ENCODE assay signal across 9 cellular contexts in the genomic region with DNA sequence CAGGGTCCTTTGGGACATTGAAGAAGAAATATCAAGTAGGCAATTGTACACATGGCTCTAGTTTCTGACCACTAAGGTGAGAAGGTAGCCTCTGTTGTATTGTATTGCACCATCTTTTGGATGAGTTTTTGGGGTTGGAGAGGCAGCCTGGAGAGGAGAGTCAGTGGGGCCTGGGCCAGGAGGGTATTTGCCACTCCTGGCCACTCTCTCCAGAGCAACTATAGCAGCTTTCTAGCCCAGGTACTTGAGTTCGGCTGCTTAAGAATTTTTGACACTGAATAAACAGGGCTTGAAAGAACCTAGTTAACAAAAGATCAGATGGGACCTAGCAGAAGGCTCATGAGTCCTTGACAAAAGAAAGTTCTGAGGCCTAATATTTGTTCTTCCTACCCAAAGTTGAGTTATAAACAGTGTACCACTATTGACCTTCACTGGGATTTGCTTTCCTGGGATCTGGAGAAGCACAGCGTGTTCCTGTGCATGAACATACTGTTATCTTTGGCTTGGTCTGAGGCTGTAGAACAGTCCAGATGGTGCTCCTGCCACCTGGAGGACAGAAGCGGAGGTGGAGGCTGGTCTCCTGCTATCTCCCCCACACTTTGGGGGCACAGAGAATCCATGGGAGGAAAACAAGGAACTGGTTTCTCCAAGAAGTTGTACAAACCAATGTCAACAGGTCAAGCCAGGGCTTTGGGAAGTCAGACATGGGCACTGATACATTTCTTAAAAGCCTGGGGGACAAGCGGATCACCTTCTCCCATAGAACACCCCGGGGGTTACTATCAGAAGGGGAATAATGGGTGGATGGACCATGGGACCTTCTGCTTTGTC.
DNase-seq lines count a peak whose midpoint lies in the region; ATAC-seq and TF ChIP-seq lines count a peak whose summit lies in the region.
"Had no signal": no experiment of that assay in that cellular context is flagged by ENCODE, and none has a peak within 500 bp of the region (broad histone marks: within the 10 kb centered on the region; RNA-seq: fewer than 3 reads in every experiment).

No MANE protein-coding gene starts in this region.

- H3K9ac ChIP-seq in SU-DHL-6 (ENCODE audit: low read length), result no peak overlapping the region

- WGBS in testis, 2 donors, result 62 to 66% methylated on average over 5 of the region's 5 CpGs
- 88 to 90% methylated on average over 5 of the region's 5 CpGs for WGBS in lower leg skin, 2 donors

- H3K27me3 ChIP-seq in SU-DHL-6 (ENCODE audit: low read length) (no peaks in the 10 kb centered on the region), testis (no peaks in the 10 kb centered on the region)

- H2AFZ ChIP-seq in SU-DHL-6 (ENCODE audit: low read depth, low read length, severe bottlenecking), result no peak overlapping the region

- no peaks in the 10 kb centered on the region for H3F3A ChIP-seq in SU-DHL-6 (ENCODE audit: insufficient read depth)

- H3K27ac ChIP-seq in SU-DHL-6 (ENCODE audit: low read depth, low read length) (no peak overlapping the region), testis (peak overlapping the region; percentile 56 to 87)

- no peaks in the 10 kb centered on the region for H3K9me2 ChIP-seq in SU-DHL-6 (replicated peaks; ENCODE audit: insufficient read depth, low read length)

- intact Hi-C loops in left cardiac atrium (cut with DNase I), result loop anchor here (2.0 to 10.0 kb wide), 5 partner anchors 112 to 226 kb away; partner anchors contain the start of gene LIFR (in 1 of the 2)
- intact Hi-C loops in testis (cut with DNase I; ENCODE audit: low total_unique reads), result loop anchor here (10.0 kb wide), 1 partner anchor 222 kb away; no protein-coding TSS in a partner anchor
- intact Hi-C loops in lower leg skin (cut with DNase I; ENCODE audit: low total_unique reads), result no loop called here

- H3K4me2 ChIP-seq in SU-DHL-6 (ENCODE audit: low read depth, low read length, poor library complexity, severe bottlenecking), result no peak overlapping the region

- H3K79me2 ChIP-seq in SU-DHL-6 (ENCODE audit: insufficient read depth, low read length), result no peaks in the 10 kb centered on the region

- DNase-seq in NCI-H2171 treated with DMSO at 0.1 percent for 48 hours (lab: John Stamatoyannopoulos, UW), result peak; percentile 19
- DNase-seq in NCI-H2171 (lab: John Stamatoyannopoulos, UW), result no peak
- peak; percentile 49 for DNase-seq in left cardiac atrium
- peak; percentile 80 for DNase-seq in testis
- no peak for DNase-seq in globus pallidus (ENCODE audit: low spot score)
- no peak for DNase-seq in lower leg skin (ENCODE audit: low spot score in 2 of 2)
- DNase-seq: T-helper 9 cell had no signal

- H3K36me3 ChIP-seq in SU-DHL-6 (ENCODE audit: low read length) (no peaks in the 10 kb centered on the region), testis (ENCODE audit: low read depth, missing control alignments) (no peaks in the 10 kb centered on the region)

- H3K4me3 ChIP-seq in SU-DHL-6 (ENCODE audit: insufficient read depth, low read length, poor library complexity, severe bottlenecking) (no peak overlapping the region), testis (no peak overlapping the region), lower leg skin (ENCODE audit: low read depth, poor library complexity, severe bottlenecking) (no peak overlapping the region)

- H3K9me3 ChIP-seq in SU-DHL-6 (ENCODE audit: insufficient read depth, low read length) (no peaks in the 10 kb centered on the region), testis (no peaks in the 10 kb centered on the region)

- peaks cover 19% of the 10 kb centered on the region for H3K4me1 ChIP-seq in testis

- H4K20me1 ChIP-seq in SU-DHL-6 (ENCODE audit: low read depth, low read length), result no peaks in the 10 kb centered on the region

- TF ChIP-seq CTCF in SU-DHL-6 (IDR thresholded peaks at IDR 0.05; ENCODE audit: insufficient read depth, low read length, poor library complexity, severe bottlenecking) (peak; percentile 25), testis (IDR thresholded peaks at IDR 0.05) (peak; percentile 60 to 78 (median 72)), lower leg skin (IDR thresholded peaks at IDR 0.05) (no peak)

- TF ChIP-seq POLR2A in testis (IDR thresholded peaks at IDR 0.05), result no peak
- no peak for TF ChIP-seq POLR2A in lower leg skin (IDR thresholded peaks at IDR 0.05)

- ATAC-seq in left cardiac atrium (peak; percentile 94 to 96), HG03432 (IDR thresholded peaks at IDR 0.05; ENCODE audit: unreplicated experiment) (no peak)

Comparison
In these comparisons a context has a peak if more than half of its experiments do, and no peak if none do; other contexts are left out.
1. DNase-seq: peak in NCI-H2171 treated with DMSO at 0.1 percent for 48 hours (single experiment), left cardiac atrium (single experiment) and testis (single experiment); none in NCI-H2171 (single experiment), globus pallidus (single experiment) and lower leg skin (0 of 2).
2. CTCF ChIP-seq: peak in SU-DHL-6 (single experiment) and testis (3 of 3); none in lower leg skin (0 of 3).